11 cellular contexts compared by ENCODE assay signal in the genomic region with DNA sequence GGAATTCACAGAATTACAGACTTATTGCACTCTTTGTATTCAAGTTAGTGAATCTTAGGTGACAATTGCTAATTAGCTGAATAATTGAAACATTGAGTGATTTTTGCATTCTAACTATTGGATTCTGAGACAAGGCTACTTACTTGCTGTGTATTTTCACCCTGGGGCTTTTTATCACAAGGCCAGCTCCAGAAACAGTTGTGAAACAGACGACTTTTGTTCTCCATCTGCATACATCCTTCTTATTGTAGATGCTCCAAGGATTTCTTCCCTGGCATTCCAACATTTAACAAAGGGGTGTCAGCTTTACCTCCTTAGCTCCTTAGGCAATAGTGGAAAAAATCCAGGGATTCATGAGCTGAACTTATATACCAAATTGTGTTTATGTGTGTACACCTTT.
"Had no signal": no experiment of that assay in that cellular context is flagged by ENCODE, and none has a peak within 500 bp of the region (broad histone marks: within the 10 kb centered on the region; RNA-seq: fewer than 3 reads in every experiment).

No MANE protein-coding gene starts in this region.

- DNase-seq: MV-4-11; NCI-H1436 treated with DMSO at 0.1 percent for 48 hours; NCI-H1694 treated with DMSO at 0.1 percent for 48 hours; NCI-H187 treated with DMSO at 0.1 percent for 48 hours; NCI-H2029; NCI-H226; NCI-H446 treated with DMSO at 0.1 percent for 48 hours; NCI-H510A; NK-92 treated with Interleukin-12 subunit alpha and Interleukin-12 subunit beta, amount 100 ng/mL, for 24 hours; Peyer's patch; SIG-M5 had no signal
